In genomic region chr20:20021835-20022234, GRCh38 we compare ENCODE assay signal across 17 cellular contexts. TPM values are rescaled to one million over a fixed set of nuclear protein-coding genes. Genes with fewer than 3 reads are reported as not detected.
A peak's percentile ranks its signal among the peaks of the same experiment; 100 is the strongest.
DNase-seq lines count a peak whose midpoint lies in the region; ATAC-seq and TF ChIP-seq lines count a peak whose summit lies in the region.
"Had no signal": no experiment of that assay in that cellular context is flagged by ENCODE, and none has a peak within 500 bp of the region (broad histone marks: within the 10 kb centered on the region; RNA-seq: fewer than 3 reads in every experiment).

No MANE protein-coding gene starts in this region.

- H3K4me1 Mint-ChIP-seq in T-helper 2 cell treated with Interferon-gamma antibody and Interleukin-4, amounts not matched to agents 5 μg/mL and 100 μg/mL, for 36 hours (ENCODE audit: low read depth) = peaks cover 44% of the 10 kb centered on the region
- H3K4me1 Mint-ChIP-seq in neural progenitor cell = peaks cover 14% of the 10 kb centered on the region

- no peaks in the 10 kb centered on the region for H3K9me2 ChIP-seq in MM.1S (replicated peaks; ENCODE audit: insufficient read depth, low read length)

- H3K9me3 Mint-ChIP-seq in T-helper 2 cell treated with Interferon-gamma antibody and Interleukin-4, amounts not matched to agents 5 μg/mL and 100 μg/mL, for 36 hours = no peaks in the 10 kb centered on the region
- no peaks in the 10 kb centered on the region for H3K9me3 Mint-ChIP-seq in neural progenitor cell

- DNase-seq in T-helper 2 cell treated with Interferon-gamma antibody and Interleukin-4, amounts not matched to agents 5 μg/mL and 100 μg/mL, for 36 hours (ENCODE audit: low spot score) = no peak
- no peak for DNase-seq in T-helper 2 cell
- no peak for DNase-seq in MM.1S
- no peak for DNase-seq in neural progenitor cell (ENCODE audit: low spot score)
- no peak for DNase-seq in A172 (ENCODE audit: low spot score)
- no peak for DNase-seq in lower lobe of right lung
- DNase-seq in RKO (ENCODE audit: low spot score) = no peak
- DNase-seq: erythroblast, NCI-H187, NCI-H510A, sigmoid colon had no signal

- H3F3A ChIP-seq in MM.1S (ENCODE audit: insufficient read depth, low read length) (peaks cover 21% of the 10 kb centered on the region), neural progenitor cell (ENCODE audit: low read depth) (peaks cover 8% of the 10 kb centered on the region)

- H2AFZ ChIP-seq in MM.1S (ENCODE audit: low read length) = no peak overlapping the region
- no peak overlapping the region for H2AFZ ChIP-seq in neural progenitor cell (replicated peaks)

- H3K27ac ChIP-seq in MM.1S (ENCODE audit: low read length) = peak overlapping the region; percentile 76; the same call in 1 of the 2 replicates
- peak overlapping the region; percentile 37 for H3K27ac ChIP-seq in angular gyrus (ENCODE audit: low read depth, low read length)
- H3K27ac ChIP-seq in neural progenitor cell = no peak overlapping the region
- no peak overlapping the region for H3K27ac ChIP-seq in lower lobe of right lung
- H3K27ac ChIP-seq: neutrophil, sigmoid colon, SJSA1, tibial nerve had no signal

- H3K4me3 ChIP-seq in MM.1S (ENCODE audit: low read length) (peak overlapping the region; percentile 44), neural progenitor cell (no peak overlapping the region), lower lobe of right lung (no peak overlapping the region)
- H3K4me3 ChIP-seq: sigmoid colon, SJSA1, tibial nerve had no signal

- H3K9me3 ChIP-seq in MM.1S (replicated peaks; ENCODE audit: insufficient read depth, low read length) (no peaks in the 10 kb centered on the region), neural progenitor cell (ENCODE audit: low read depth) (no peaks in the 10 kb centered on the region), lower lobe of right lung (no peaks in the 10 kb centered on the region)
- H3K9me3 ChIP-seq: neutrophil, sigmoid colon, SJSA1, tibial nerve had no signal

- H4K20me1 ChIP-seq in MM.1S (ENCODE audit: insufficient read depth, low read length) (0 out of 2 replicates have a peak, but pooled peaks cover 5% of the 10 kb centered on the region), neural progenitor cell (ENCODE audit: low read depth) (peaks cover 24% of the 10 kb centered on the region)

- H3K36me3 ChIP-seq in MM.1S (replicated peaks; ENCODE audit: insufficient read depth, low read length) (no peaks in the 10 kb centered on the region), neural progenitor cell (no peaks in the 10 kb centered on the region), lower lobe of right lung (peaks cover 37% of the 10 kb centered on the region)

- peak overlapping the region; percentile 67 for H3K27ac Mint-ChIP-seq in T-helper 2 cell treated with Interferon-gamma antibody and Interleukin-4, amounts not matched to agents 5 μg/mL and 100 μg/mL, for 36 hours
- no peak overlapping the region for H3K27ac Mint-ChIP-seq in neural progenitor cell

- H3K27me3 ChIP-seq in MM.1S (replicated peaks; ENCODE audit: insufficient read depth, low read length) (no peaks in the 10 kb centered on the region), neural progenitor cell (no peaks in the 10 kb centered on the region), lower lobe of right lung (ENCODE audit: low read depth) (no peaks in the 10 kb centered on the region)
- H3K27me3 ChIP-seq: neutrophil, sigmoid colon, SJSA1, tibial nerve had no signal

- H3K9ac ChIP-seq in MM.1S (ENCODE audit: low read length) (no peak overlapping the region), neural progenitor cell (peak overlapping the region; percentile 18)

- intact Hi-C loops in lower lobe of right lung (cut with DNase I) = no loop called here

- peaks cover 16% of the 10 kb centered on the region for H3K36me3 Mint-ChIP-seq in T-helper 2 cell treated with Interferon-gamma antibody and Interleukin-4, amounts not matched to agents 5 μg/mL and 100 μg/mL, for 36 hours (ENCODE audit: low read depth)
- H3K36me3 Mint-ChIP-seq in neural progenitor cell = peaks cover 2% of the 10 kb centered on the region

- H3K27me3 Mint-ChIP-seq in T-helper 2 cell treated with Interferon-gamma antibody and Interleukin-4, amounts not matched to agents 5 μg/mL and 100 μg/mL, for 36 hours (ENCODE audit: low read depth) = no peaks in the 10 kb centered on the region
- H3K27me3 Mint-ChIP-seq in neural progenitor cell (ENCODE audit: insufficient read depth, low read depth) = no peaks in the 10 kb centered on the region

- ATAC-seq in lower lobe of right lung = no peak

- TF ChIP-seq CTCF in MM.1S (IDR thresholded peaks at IDR 0.05; ENCODE audit: low read length) (no peak), neural progenitor cell (IDR thresholded peaks at IDR 0.05) (no peak), lower lobe of right lung (IDR thresholded peaks at IDR 0.05) (no peak)

- H3K4me2 ChIP-seq in MM.1S (ENCODE audit: low read depth, low read length) (peak overlapping the region; percentile 68), neural progenitor cell (no peak overlapping the region)

- H3K79me2 ChIP-seq in MM.1S (ENCODE audit: low read length) (peaks cover 93% of the 10 kb centered on the region), neural progenitor cell (ENCODE audit: low read depth) (peaks cover 78% of the 10 kb centered on the region)

- H3K4me1 ChIP-seq in MM.1S (ENCODE audit: low read length) = peaks cover 50% of the 10 kb centered on the region
- H3K4me1 ChIP-seq in neural progenitor cell = peaks cover 7% of the 10 kb centered on the region
- H3K4me1 ChIP-seq in lower lobe of right lung = peaks cover 22% of the 10 kb centered on the region

- peak overlapping the region; percentile 32 for H3K4me3 Mint-ChIP-seq in T-helper 2 cell treated with Interferon-gamma antibody and Interleukin-4, amounts not matched to agents 5 μg/mL and 100 μg/mL, for 36 hours
- H3K4me3 Mint-ChIP-seq in neural progenitor cell = no peak overlapping the region

RNA-seq across cellular contexts. Expression of gene NAA20, which starts 4.7 kb away (rescaled TPM):
- 23.2 and 39.9 TPM in 2 replicates for total RNA-seq in neural progenitor cell (ENCODE audit: low replicate concordance)
- total RNA-seq in A172 (2014; rRNA removed; shearing (Covaris generic)) = 92.8 and 106 TPM in 2 replicates
- total RNA-seq in lower lobe of right lung = 69.8 TPM

RNA-seq across cellular contexts. Expression of gene CRNKL1, which starts 30.4 kb away (rescaled TPM):
- total RNA-seq in neural progenitor cell (ENCODE audit: low replicate concordance) (27.9 and 45.0 TPM in 2 replicates), lower lobe of right lung (20.4 TPM)
- total RNA-seq in A172 (2014; rRNA removed; shearing (Covaris generic)) = 48.2 and 50.8 TPM in 2 replicates

RNA-seq across cellular contexts. Expression of gene CFAP61, which starts 30.5 kb away (rescaled TPM):
- total RNA-seq in neural progenitor cell (ENCODE audit: low replicate concordance) (0.53 TPM in 1 of 2 replicates, not detected in the other), lower lobe of right lung (8.6 TPM)
- 0.16 and 0.22 TPM in 2 replicates for total RNA-seq in A172 (2014; rRNA removed; shearing (Covaris generic))
- total RNA-seq: HT-29, lung microvascular endothelial cell, SJSA1 had no signal

Comparison
In these comparisons a context has a peak if more than half of its experiments do, and no peak if none do; other contexts are left out.
1. H3K27ac ChIP-seq: peak in MM.1S (single experiment) and angular gyrus (single experiment); none in neural progenitor cell (single experiment) and lower lobe of right lung (single experiment).